Comparison of ENCODE assay signal across 18 cellular contexts in the genomic region with DNA sequence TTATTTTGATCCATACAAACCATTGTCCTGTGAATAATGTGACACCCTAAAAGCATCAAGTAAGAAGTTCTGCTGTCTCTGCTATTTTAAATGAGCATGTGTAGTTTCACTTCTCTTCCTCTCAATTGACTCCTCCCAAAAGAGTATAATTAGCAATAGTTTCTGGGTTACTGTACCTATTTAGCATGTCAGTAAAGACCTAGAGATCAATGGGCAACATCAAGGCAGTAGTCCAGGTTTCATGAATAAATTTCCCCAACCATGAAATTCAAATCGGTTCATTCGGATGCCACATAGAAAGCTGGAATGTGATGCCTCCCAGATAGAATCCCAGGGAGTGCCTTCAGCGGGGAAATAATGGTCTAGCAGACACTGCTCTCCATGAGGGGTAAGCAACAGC.
DNase-seq lines count a peak whose midpoint lies in the region; ATAC-seq lines count a peak whose summit lies in the region.
"Had no signal": no experiment of that assay in that cellular context is flagged by ENCODE, and none has a peak within 500 bp of the region (broad histone marks: within the 10 kb centered on the region; RNA-seq: fewer than 3 reads in every experiment).

No MANE protein-coding gene starts in this region.

- H3K4me1 ChIP-seq in HAP-1: peaks cover 14% of the 10 kb centered on the region

- DNase-seq in myocyte (ENCODE audit: low read depth) (peak; percentile 60), NCI-H1436 (lab: John Stamatoyannopoulos, UW) (no peak), germinal center (ENCODE audit: low spot score) (no peak), HAP-1 (ENCODE audit: low spot score in 2 of 2) (no peak), NCI-H2171 (lab: John Stamatoyannopoulos, UW) (no peak)
- DNase-seq: activated CD4-positive, alpha-beta T cell treated with anti-CD3 and anti-CD28 coated beads for 36 hours; activated CD8-positive, alpha-beta memory T cell treated with anti-CD3 and anti-CD28 coated beads, Interleukin-2, amount 50 U/mL, for 4 hours; Calu3; erythroblast; GDM1; mammary epithelial cell; natural killer cell; NCI-H345; SIG-M5; T-helper 9 cell had no signal

- H3K9me3 ChIP-seq in HAP-1: no peaks in the 10 kb centered on the region

- in situ Hi-C loops in HAP-1 (cut with MboI; ENCODE audit: low sequenced_read_pairs): no loop called here

- ATAC-seq in GM18867 (IDR thresholded peaks at IDR 0.05; ENCODE audit: unreplicated experiment) (peak; percentile 75), HG02798 (IDR thresholded peaks at IDR 0.05; ENCODE audit: poor library complexity, unreplicated experiment) (peak; percentile 69), HG03469 (IDR thresholded peaks at IDR 0.05; ENCODE audit: unreplicated experiment) (peak; percentile 88)
- ATAC-seq: activated CD4-positive, alpha-beta T cell treated with anti-CD3 and anti-CD28 coated beads for 36 hours; natural killer cell had no signal

- no peaks in the 10 kb centered on the region for H3K36me3 ChIP-seq in HAP-1 (replicated peaks)

- no peaks in the 10 kb centered on the region for H3K27me3 ChIP-seq in HAP-1 (ENCODE audit: low read depth)

- H3K4me3 ChIP-seq in HAP-1: no peak overlapping the region
